1 cellular context compared by ENCODE assay signal in the genomic region with DNA sequence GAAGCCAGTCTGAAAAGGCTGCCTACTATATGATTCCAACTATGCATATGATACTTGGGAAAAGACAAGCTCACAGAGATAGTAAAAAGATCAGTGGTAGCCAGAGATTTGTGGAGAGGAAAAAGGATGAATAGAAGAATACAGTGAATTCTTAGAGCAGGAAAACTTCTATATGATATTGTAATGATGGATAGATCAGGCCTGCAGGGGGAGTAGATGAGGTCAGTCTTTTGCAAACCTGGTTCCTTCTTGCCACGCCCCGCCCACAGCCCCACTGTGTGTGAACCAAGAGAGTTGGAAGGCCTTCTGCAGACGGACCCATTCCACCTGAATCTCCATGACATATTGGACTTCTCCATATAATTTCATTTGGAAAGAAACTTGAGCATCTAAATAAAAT.
TF ChIP-seq lines count a peak whose summit lies in the region.

No MANE protein-coding gene starts in this region.

TF ChIP-seq in WTC11, 78 proteins besides CTCF, POLR2A, EP300 and RAD21 (continued from another document):
- no peak for TF ChIP-seq HMGXB4 (CRISPR knock-in tag; IDR thresholded peaks at IDR 0.05)
- TF ChIP-seq SP1 (CRISPR knock-in tag; conservative IDR thresholded peaks at IDR 0.05) = no peak
- no peak for TF ChIP-seq GTF2I (CRISPR knock-in tag; conservative IDR thresholded peaks at IDR 0.05)
- no peak for TF ChIP-seq ZBTB21 (CRISPR knock-in tag; IDR thresholded peaks at IDR 0.05; ENCODE audit: borderline replicate concordance)
- no peak for TF ChIP-seq ZNF416 (CRISPR knock-in tag; IDR thresholded peaks at IDR 0.05)
- no peak for TF ChIP-seq NR2C2 (CRISPR knock-in tag; IDR thresholded peaks at IDR 0.05)
- TF ChIP-seq JAZF1 (CRISPR knock-in tag; IDR thresholded peaks at IDR 0.05) = no peak
- TF ChIP-seq FOXJ3 (CRISPR knock-in tag; IDR thresholded peaks at IDR 0.05; ENCODE audit: borderline replicate concordance) = no peak
- TF ChIP-seq NFATC4 (CRISPR knock-in tag; IDR thresholded peaks at IDR 0.05) = no peak
- TF ChIP-seq, protein P1, sequence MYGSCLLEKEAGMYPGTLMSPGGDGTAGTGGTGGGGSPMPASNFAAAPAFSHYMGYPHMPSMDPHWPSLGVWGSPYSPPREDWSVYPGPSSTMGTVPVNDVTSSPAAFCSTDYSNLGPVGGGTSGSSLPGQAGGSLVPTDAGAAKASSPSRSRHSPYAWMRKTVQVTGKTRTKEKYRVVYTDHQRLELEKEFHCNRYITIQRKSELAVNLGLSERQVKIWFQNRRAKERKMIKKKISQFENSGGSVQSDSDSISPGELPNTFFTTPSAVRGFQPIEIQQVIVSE (CRISPR knock-in tag; IDR thresholded peaks at IDR 0.05; ENCODE audit: borderline replicate concordance) = no peak
- no peak for TF ChIP-seq TCF7 (CRISPR knock-in tag; IDR thresholded peaks at IDR 0.05; ENCODE audit: low read depth)
- TF ChIP-seq TEAD4 (CRISPR knock-in tag; IDR thresholded peaks at IDR 0.05) = no peak
- TF ChIP-seq ERG (CRISPR knock-in tag; IDR thresholded peaks at IDR 0.05) = no peak
- TF ChIP-seq, protein P2, sequence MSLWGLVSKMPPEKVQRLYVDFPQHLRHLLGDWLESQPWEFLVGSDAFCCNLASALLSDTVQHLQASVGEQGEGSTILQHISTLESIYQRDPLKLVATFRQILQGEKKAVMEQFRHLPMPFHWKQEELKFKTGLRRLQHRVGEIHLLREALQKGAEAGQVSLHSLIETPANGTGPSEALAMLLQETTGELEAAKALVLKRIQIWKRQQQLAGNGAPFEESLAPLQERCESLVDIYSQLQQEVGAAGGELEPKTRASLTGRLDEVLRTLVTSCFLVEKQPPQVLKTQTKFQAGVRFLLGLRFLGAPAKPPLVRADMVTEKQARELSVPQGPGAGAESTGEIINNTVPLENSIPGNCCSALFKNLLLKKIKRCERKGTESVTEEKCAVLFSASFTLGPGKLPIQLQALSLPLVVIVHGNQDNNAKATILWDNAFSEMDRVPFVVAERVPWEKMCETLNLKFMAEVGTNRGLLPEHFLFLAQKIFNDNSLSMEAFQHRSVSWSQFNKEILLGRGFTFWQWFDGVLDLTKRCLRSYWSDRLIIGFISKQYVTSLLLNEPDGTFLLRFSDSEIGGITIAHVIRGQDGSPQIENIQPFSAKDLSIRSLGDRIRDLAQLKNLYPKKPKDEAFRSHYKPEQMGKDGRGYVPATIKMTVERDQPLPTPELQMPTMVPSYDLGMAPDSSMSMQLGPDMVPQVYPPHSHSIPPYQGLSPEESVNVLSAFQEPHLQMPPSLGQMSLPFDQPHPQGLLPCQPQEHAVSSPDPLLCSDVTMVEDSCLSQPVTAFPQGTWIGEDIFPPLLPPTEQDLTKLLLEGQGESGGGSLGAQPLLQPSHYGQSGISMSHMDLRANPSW (CRISPR knock-in tag; conservative IDR thresholded peaks at IDR 0.05; ENCODE audit: low read depth) = no peak
